ENCODE assay signal across 19 cellular contexts in genomic region chr2:231693956-231694355, GRCh38. TPM values are rescaled to one million over a fixed set of nuclear protein-coding genes. Genes with fewer than 3 reads are reported as not detected.
A peak's percentile ranks its signal among the peaks of the same experiment; 100 is the strongest.
DNase-seq lines count a peak whose midpoint lies in the region; ATAC-seq, FAIRE-seq and TF ChIP-seq lines count a peak whose summit lies in the region.
"Had no signal": no experiment of that assay in that cellular context is flagged by ENCODE, and none has a peak within 500 bp of the region (broad histone marks: within the 10 kb centered on the region; RNA-seq: fewer than 3 reads in every experiment).

No MANE protein-coding gene starts in this region.

- CTCF ChIA-PET in A549 (lab: Yijun Ruan, JAX): interaction anchor here (0.6 to 95.1 kb wide), 4 partner anchors 10 to 443 kb away, joined by 3 to 4158 read pairs (median 2081); partner anchors contain the start of gene PTMA

- POLR2A ChIA-PET in A549 (lab: Yijun Ruan, JAX): no interaction called here

- no peak for TF ChIP-seq EP300 in A549 (IDR thresholded peaks at IDR 0.05)

- FAIRE-seq in A549 (lab: Jason Lieb, UNC): no peak

- H3K9me3 Mint-ChIP-seq in activated T-helper 17 cell treated with anti-CD3 and anti-CD28 coated beads, Interleukin-2, amount 50 U/mL, for 72 hours: no peaks in the 10 kb centered on the region
- no peaks in the 10 kb centered on the region for H3K9me3 Mint-ChIP-seq in neural progenitor cell
- H3K9me3 Mint-ChIP-seq in T-helper 2 cell treated with Interferon-gamma antibody and Interleukin-4, amounts not matched to agents 5 μg/mL and 100 μg/mL, for 36 hours: no peaks in the 10 kb centered on the region

- H3K4me3 ChIP-seq in A549 (no peak overlapping the region), neural progenitor cell (no peak overlapping the region)
- H3K4me3 ChIP-seq: HAP-1, Peyer's patch had no signal

- no peaks in the 10 kb centered on the region for H3K36me3 ChIP-seq in neural progenitor cell
- H3K36me3 ChIP-seq: HAP-1, Peyer's patch had no signal

- no peaks in the 10 kb centered on the region for H3K27me3 Mint-ChIP-seq in activated T-helper 17 cell treated with anti-CD3 and anti-CD28 coated beads, Interleukin-2, amount 50 U/mL, for 72 hours
- H3K27me3 Mint-ChIP-seq in neural progenitor cell (ENCODE audit: insufficient read depth, low read depth): peaks cover 4% of the 10 kb centered on the region
- H3K27me3 Mint-ChIP-seq in T-helper 2 cell treated with Interferon-gamma antibody and Interleukin-4, amounts not matched to agents 5 μg/mL and 100 μg/mL, for 36 hours (ENCODE audit: low read depth): no peaks in the 10 kb centered on the region

- H3K4me1 Mint-ChIP-seq in activated T-helper 17 cell treated with anti-CD3 and anti-CD28 coated beads, Interleukin-2, amount 50 U/mL, for 72 hours: no peaks in the 10 kb centered on the region
- H3K4me1 Mint-ChIP-seq in neural progenitor cell: peaks cover 29% of the 10 kb centered on the region
- no peaks in the 10 kb centered on the region for H3K4me1 Mint-ChIP-seq in T-helper 2 cell treated with Interferon-gamma antibody and Interleukin-4, amounts not matched to agents 5 μg/mL and 100 μg/mL, for 36 hours (ENCODE audit: low read depth)

- H3K4me3 Mint-ChIP-seq in activated T-helper 17 cell treated with anti-CD3 and anti-CD28 coated beads, Interleukin-2, amount 50 U/mL, for 72 hours: no peak overlapping the region
- peak overlapping the region; percentile 62 for H3K4me3 Mint-ChIP-seq in neural progenitor cell
- no peak overlapping the region for H3K4me3 Mint-ChIP-seq in T-helper 2 cell treated with Interferon-gamma antibody and Interleukin-4, amounts not matched to agents 5 μg/mL and 100 μg/mL, for 36 hours

- H3K79me2 ChIP-seq in neural progenitor cell (ENCODE audit: low read depth): no peaks in the 10 kb centered on the region

- ATAC-seq in A549: peak; percentile 18 to 22; a peak in 1 of 6 replicates
- ATAC-seq in activated T-helper 17 cell treated with anti-CD3 and anti-CD28 coated beads, Interleukin-2, amount 50 U/mL, for 72 hours (replicated peaks): no peak
- ATAC-seq in GM18873 (IDR thresholded peaks at IDR 0.05; ENCODE audit: low FRiP score, unreplicated experiment): no peak

- H3K27me3 ChIP-seq in neural progenitor cell: no peaks in the 10 kb centered on the region
- H3K27me3 ChIP-seq: Peyer's patch had no signal

- no peak for TF ChIP-seq POLR2A in A549 (IDR thresholded peaks at IDR 0.05; ENCODE audit: low read length)

- H3K4me2 ChIP-seq in A549 (no peak overlapping the region), neural progenitor cell (no peak overlapping the region)
- H3K4me2 ChIP-seq: SK-N-SH had no signal

- H2AFZ ChIP-seq in neural progenitor cell (replicated peaks): no peak overlapping the region

- H3F3A ChIP-seq in neural progenitor cell (ENCODE audit: low read depth): peaks cover 4% of the 10 kb centered on the region

- 89% methylated on average over 4 of the region's 7 CpGs for WGBS in A549 (ENCODE audit: missing lambda C conversion rate)

- H3K9me3 ChIP-seq in A549: no peaks in the 10 kb centered on the region
- H3K9me3 ChIP-seq in neural progenitor cell (ENCODE audit: low read depth): no peaks in the 10 kb centered on the region
- H3K9me3 ChIP-seq: HAP-1, Peyer's patch, SK-N-SH had no signal

- no peak for DNase-seq in A549 (ENCODE audit: low read depth in 1 of 2, low spot score in 1 of 2)
- peak; percentile 64 for DNase-seq in EH (ENCODE audit: low read depth)
- no peak for DNase-seq in neural progenitor cell (ENCODE audit: low spot score)
- DNase-seq in GDM1 (lab: John Stamatoyannopoulos, UW): no peak
- no peak for DNase-seq in GF-D8 (lab: John Stamatoyannopoulos, UW)
- no peak for DNase-seq in T-helper 2 cell treated with Interferon-gamma antibody and Interleukin-4, amounts not matched to agents 5 μg/mL and 100 μg/mL, for 36 hours (ENCODE audit: low spot score)
- DNase-seq: 8988T; DMS79; KG1; NCI-H1105 treated with DMSO at 0.1 percent for 48 hours; NCI-H1694 treated with DMSO at 0.1 percent for 48 hours; NK-92 treated with Interleukin-12 subunit alpha and Interleukin-12 subunit beta, amount 100 ng/mL, for 24 hours; Peyer's patch; Right ventricle myocardium superior; SK-N-SH had no signal

- H3K9ac ChIP-seq in neural progenitor cell: no peak overlapping the region
- H3K9ac ChIP-seq: SK-N-SH had no signal

- H3K36me3 Mint-ChIP-seq in activated T-helper 17 cell treated with anti-CD3 and anti-CD28 coated beads, Interleukin-2, amount 50 U/mL, for 72 hours (ENCODE audit: low read depth): no peaks in the 10 kb centered on the region
- H3K36me3 Mint-ChIP-seq in neural progenitor cell: no peaks in the 10 kb centered on the region
- H3K36me3 Mint-ChIP-seq in T-helper 2 cell treated with Interferon-gamma antibody and Interleukin-4, amounts not matched to agents 5 μg/mL and 100 μg/mL, for 36 hours (ENCODE audit: low read depth): no peaks in the 10 kb centered on the region

- no peak for TF ChIP-seq RAD21 in A549 (conservative IDR thresholded peaks at IDR 0.05 in 1 of 2, IDR thresholded peaks at IDR 0.05 in 1 of 2)

- no peak for TF ChIP-seq CTCF in A549 (IDR thresholded peaks at IDR 0.05)
- no peak for TF ChIP-seq CTCF in neural progenitor cell (IDR thresholded peaks at IDR 0.05)

- H3K27ac ChIP-seq in A549 (no peak overlapping the region), neural progenitor cell (no peak overlapping the region)
- H3K27ac ChIP-seq: C4-2B, Peyer's patch had no signal

- H3K4me1 ChIP-seq in A549 (no peaks in the 10 kb centered on the region), neural progenitor cell (peaks cover 6% of the 10 kb centered on the region)
- H3K4me1 ChIP-seq: HAP-1, Peyer's patch had no signal

- no peaks in the 10 kb centered on the region for H4K20me1 ChIP-seq in neural progenitor cell (ENCODE audit: low read depth)

- H3K27ac Mint-ChIP-seq in activated T-helper 17 cell treated with anti-CD3 and anti-CD28 coated beads, Interleukin-2, amount 50 U/mL, for 72 hours: peak overlapping the region; percentile 26
- no peak overlapping the region for H3K27ac Mint-ChIP-seq in neural progenitor cell
- no peak overlapping the region for H3K27ac Mint-ChIP-seq in T-helper 2 cell treated with Interferon-gamma antibody and Interleukin-4, amounts not matched to agents 5 μg/mL and 100 μg/mL, for 36 hours

TF ChIP-seq in A549, 52 proteins besides CTCF, POLR2A, EP300 and RAD21:
- TF ChIP-seq POLR2AphosphoS2 (conservative IDR thresholded peaks at IDR 0.05; ENCODE audit: low read length) (no peak), PHF8 (IDR thresholded peaks at IDR 0.05; ENCODE audit: borderline replicate concordance, low read depth) (no peak), USF2 (IDR thresholded peaks at IDR 0.05) (no peak), ZNF302 (CRISPR knock-in tag; IDR thresholded peaks at IDR 0.05) (no peak), MAFK (IDR thresholded peaks at IDR 0.05; ENCODE audit: partially characterized antibody) (no peak), TP53 (CRISPR knock-in tag; IDR thresholded peaks at IDR 0.05) (no peak), KDM1A (IDR thresholded peaks at IDR 0.05; ENCODE audit: low read depth) (no peak), MAX (IDR thresholded peaks at IDR 0.05) (no peak), NR3C1 (IDR thresholded peaks at IDR 0.05) (no peak), CHD2 (IDR thresholded peaks at IDR 0.05; ENCODE audit: low read length, partially characterized antibody) (no peak), HMGXB4 (CRISPR knock-in tag; IDR thresholded peaks at IDR 0.05; ENCODE audit: borderline replicate concordance) (no peak)

RNA-seq across cellular contexts. Expression of gene PTMA, which starts 14.4 kb away (rescaled TPM):
- polyA plus RNA-seq in A549 (2011; rRNA removed) (434 and 1,191 TPM in 2 replicates), A549 (2017; fragmentation: RNase III; extraction: RNeasy Plus Mini Kit Qiagen cat#74134 plus additional on column Dnase treatment) (2,232 to 2,533 TPM (median 2,360 TPM) in 3 replicates)
- polyA plus RNA-seq in A549 (2012; cell fraction: cytosol; rRNA removed): 906 and 1,052 TPM in 2 replicates
- 514 and 638 TPM in 2 replicates for polyA plus RNA-seq in A549 (2012; cell fraction: nucleus; rRNA removed)
- polyA minus RNA-seq in A549 (2011; rRNA and poly(A)+ RNA removed): 113 and 134 TPM in 2 replicates
- 1,000 to 10,000 TPM; 1,439 to 1,845 TPM for total RNA-seq in activated T-helper 17 cell treated with anti-CD3 and anti-CD28 coated beads, Interleukin-2, amount 50 U/mL, for 72 hours
- 1,850 and 2,102 TPM in 2 replicates for total RNA-seq in neural progenitor cell (ENCODE audit: low replicate concordance)

Comparison
In these comparisons a context has a peak if more than half of its experiments do, and no peak if none do; other contexts are left out.
1. ATAC-seq: peak in A549 (2 of 2); none in activated T-helper 17 cell treated with anti-CD3 and anti-CD28 coated beads, Interleukin-2, amount 50 U/mL, for 72 hours (single experiment) and GM18873 (single experiment).